In the genomic region with DNA sequence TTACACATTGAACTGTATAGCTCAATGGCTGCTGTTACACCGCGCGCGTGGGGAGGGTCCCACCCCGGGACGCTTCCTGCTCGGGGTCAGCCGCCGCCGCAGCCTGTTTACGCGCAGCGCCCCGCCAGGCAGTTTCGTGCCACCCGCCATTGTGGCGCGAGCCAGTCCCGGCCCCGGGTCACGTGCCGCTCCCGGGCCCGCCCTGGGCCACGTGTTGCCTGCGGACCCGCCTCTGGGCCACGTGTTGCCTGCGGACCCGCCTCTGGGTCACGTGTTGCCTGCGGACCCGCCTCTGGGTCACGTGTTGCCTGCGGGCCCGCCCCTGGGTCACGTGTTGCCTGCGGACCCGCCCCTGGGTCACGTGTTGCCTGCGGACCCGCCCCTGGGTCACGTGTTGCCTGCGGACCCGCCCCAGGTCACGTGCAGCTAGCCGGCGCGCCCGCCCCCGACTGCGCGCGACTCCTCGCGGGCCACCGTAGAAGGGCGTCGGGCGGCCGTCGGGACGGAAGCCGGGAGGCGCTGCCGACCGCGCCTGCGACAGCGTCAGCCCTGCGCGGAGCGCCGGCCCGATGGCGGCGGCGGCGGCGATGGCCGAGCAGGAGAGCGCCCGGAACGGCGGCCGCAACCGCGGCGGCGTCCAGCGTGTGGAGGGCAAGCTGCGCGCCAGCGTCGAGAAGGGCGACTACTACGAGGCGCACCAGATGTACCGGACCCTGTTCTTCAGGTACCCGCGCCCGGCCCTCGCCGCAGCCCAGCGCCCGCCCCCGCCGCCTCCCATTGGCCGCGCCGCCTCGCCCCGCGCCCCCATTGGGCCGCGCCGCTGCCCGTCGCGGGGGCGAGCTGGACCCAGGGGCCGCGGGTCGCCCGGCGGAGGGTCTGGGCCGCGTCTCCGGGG, we compare ENCODE assay signal across 8 cellular contexts. TPM values are rescaled to one million over a fixed set of nuclear protein-coding genes. Genes with fewer than 3 reads are reported as not detected.
DNase-seq lines count a peak whose midpoint lies in the region; ATAC-seq and TF ChIP-seq lines count a peak whose summit lies in the region.

A gene with protein sequence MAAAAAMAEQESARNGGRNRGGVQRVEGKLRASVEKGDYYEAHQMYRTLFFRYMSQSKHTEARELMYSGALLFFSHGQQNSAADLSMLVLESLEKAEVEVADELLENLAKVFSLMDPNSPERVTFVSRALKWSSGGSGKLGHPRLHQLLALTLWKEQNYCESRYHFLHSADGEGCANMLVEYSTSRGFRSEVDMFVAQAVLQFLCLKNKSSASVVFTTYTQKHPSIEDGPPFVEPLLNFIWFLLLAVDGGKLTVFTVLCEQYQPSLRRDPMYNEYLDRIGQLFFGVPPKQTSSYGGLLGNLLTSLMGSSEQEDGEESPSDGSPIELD (plus strand): TSS at position 478 of the 895 bp plus-strand sequence. CDS start 92 bp downstream, at position 570.

- DNase-seq in GM12864 (ENCODE audit: low read depth) (peak; percentile 78), NCI-H1105 treated with DMSO at 0.1 percent for 48 hours (lab: John Stamatoyannopoulos, UW) (peak; percentile 92), T follicular helper cell (ENCODE audit: low read depth) (peak; percentile 95), heart right ventricle (peak; percentile 95 to 97), posterior vena cava (ENCODE audit: low spot score) (peak; percentile 99), upper lobe of right lung (peak; percentile 98)

- ATAC-seq in HG02623 (IDR thresholded peaks at IDR 0.05; ENCODE audit: unreplicated experiment) (peak; percentile 73), heart right ventricle (peak; percentile 80 to 89 (median 84)), upper lobe of right lung (peak; percentile 90)

- H3K27ac ChIP-seq in adipose tissue (ENCODE audit: low read depth, low read length): peak within 1 kb of the TSS; percentile 64
- H3K27ac ChIP-seq in heart right ventricle: peak within 1 kb of the TSS; percentile 55 to 94 (median 90)
- peak within 1 kb of the TSS; percentile 88 for H3K27ac ChIP-seq in upper lobe of right lung

- H3K9me3 ChIP-seq in heart right ventricle (no peaks in the 10 kb centered on the region), upper lobe of right lung (no peaks in the 10 kb centered on the region)

- 0 to 1% (median 1%) methylated on average over 75 to 129 of the region's 129 CpGs for WGBS in adipose tissue, 3 donors
- WGBS in heart right ventricle, 2 donors: 0 to 1% methylated on average over 86 to 129 of the region's 129 CpGs

- intact Hi-C loops in heart right ventricle (cut with DNase I): loop anchor here in 2 of 10 donors (2.0 to 10.0 kb wide), 3 partner anchors 52 to 552 kb away; no protein-coding TSS in a partner anchor
- intact Hi-C loops in posterior vena cava (cut with DNase I): loop anchor here in 1 of 2 donors (5.0 kb wide), 1 partner anchor 764 kb away; no protein-coding TSS in a partner anchor
- intact Hi-C loops in upper lobe of right lung (cut with DNase I): loop anchor here (5.0 kb wide), 1 partner anchor 89 kb away; no protein-coding TSS in a partner anchor

- H3K4me1 ChIP-seq in heart right ventricle (peaks cover 10 to 74% (median 53%) of the 10 kb centered on the region in 9 donors), upper lobe of right lung (peaks cover 32% of the 10 kb centered on the region)

- peak within 1 kb of the TSS; percentile 97 for H3K4me3 ChIP-seq in GM12864 (ENCODE audit: low read depth, low read length)
- H3K4me3 ChIP-seq in heart right ventricle: peak within 1 kb of the TSS; percentile 78 to 97 (median 84)
- peak within 1 kb of the TSS; percentile 71 for H3K4me3 ChIP-seq in upper lobe of right lung

- H3K27me3 ChIP-seq in heart right ventricle: no peaks in the 10 kb centered on the region
- H3K27me3 ChIP-seq in upper lobe of right lung: no peaks in the 10 kb centered on the region

- TF ChIP-seq CTCF in GM12864 (IDR thresholded peaks at IDR 0.05; ENCODE audit: low read depth, low read length, missing control alignments) (peak; percentile 11), heart right ventricle (IDR thresholded peaks at IDR 0.05) (peak in 7 of 9 donors; percentile 17 to 61 (median 39)), upper lobe of right lung (IDR thresholded peaks at IDR 0.05) (peak; percentile 42)

- H3K36me3 ChIP-seq in heart right ventricle (peaks cover 0 to 56% (median 20%) of the 10 kb centered on the region in 9 donors), upper lobe of right lung (peaks cover 16% of the 10 kb centered on the region)

RNA-seq across cellular contexts. Expression of the gene that starts here (rescaled TPM):
- polyA plus RNA-seq in adipose tissue (10 to 100 TPM; 27.7 to 35.9 (median 35.4) TPM), heart right ventricle (10 to 100 TPM; 32.8 to 38.6 TPM)
- total RNA-seq in heart right ventricle (10 to 100 TPM; 14.7 to 25.0 (median 20.4) TPM), posterior vena cava (10 to 100 TPM; 13.2 to 16.3 TPM), upper lobe of right lung (35.1 TPM)

Comparison
In these comparisons a context has a peak if more than half of its experiments do, and no peak if none do; other contexts are left out.
1. Peak in every context shown above with its lines: DNase-seq, ATAC-seq, H3K4me3 ChIP-seq and H3K27ac ChIP-seq.